9 cellular contexts compared by ENCODE assay signal in genomic region chr5:142924135-142924883, GRCh38.
A peak's percentile ranks its signal among the peaks of the same experiment; 100 is the strongest.
DNase-seq lines count a peak whose midpoint lies in the region; ATAC-seq and TF ChIP-seq lines count a peak whose summit lies in the region.
"Had no signal": no experiment of that assay in that cellular context is flagged by ENCODE, and none has a peak within 500 bp of the region (broad histone marks: within the 10 kb centered on the region; RNA-seq: fewer than 3 reads in every experiment).

No MANE protein-coding gene starts in this region.

- no peaks in the 10 kb centered on the region for H3K27me3 ChIP-seq in CD4-positive, alpha-beta memory T cell (ENCODE audit: insufficient read depth, low read length)
- H3K27me3 ChIP-seq in RWPE2 (ENCODE audit: insufficient read depth, poor library complexity, severe bottlenecking), result no peaks in the 10 kb centered on the region
- no peaks in the 10 kb centered on the region for H3K27me3 ChIP-seq in hepatocyte
- H3K27me3 ChIP-seq in MG63, result no peaks in the 10 kb centered on the region

- H3K36me3 ChIP-seq in CD4-positive, alpha-beta memory T cell (ENCODE audit: insufficient read depth, low read length), result no peaks in the 10 kb centered on the region
- H3K36me3 ChIP-seq in RWPE2 (ENCODE audit: low read depth) (no peaks in the 10 kb centered on the region; the same call in 1 of the 2 replicates), hepatocyte (replicated peaks; ENCODE audit: insufficient read depth, low read depth) (no peaks in the 10 kb centered on the region), MG63 (no peaks in the 10 kb centered on the region)

- intact Hi-C loops in CD4-positive, alpha-beta memory T cell (cut with micrococcal nuclease), result loop anchor here (1.0 to 5.0 kb wide), 3 partner anchors 78 to 1268 kb away; no protein-coding TSS in a partner anchor

- H3K27me3 Mint-ChIP-seq in CD4-positive, alpha-beta memory T cell, result no peaks in the 10 kb centered on the region

- no peak for ATAC-seq in RWPE2 (ENCODE audit: low read depth)
- ATAC-seq in HG02973 (IDR thresholded peaks at IDR 0.05; ENCODE audit: unreplicated experiment), result no peak

- CTCF ChIA-PET in CD4-positive, alpha-beta memory T cell (lab: Charles Lee; ENCODE audit: partially characterized antibody), result interaction anchor here (0.6 to 6.7 kb wide), 15 partner anchors 8 to 1266 kb away, joined by 3 to 87 read pairs (median 4); partner anchors contain the start of gene NR3C1

- no peak overlapping the region for H3K27ac ChIP-seq in CD4-positive, alpha-beta memory T cell (ENCODE audit: low read depth, low read length)
- H3K27ac ChIP-seq in RWPE2 (ENCODE audit: poor library complexity, severe bottlenecking), result no peak overlapping the region
- H3K27ac ChIP-seq in hepatocyte, result no peak overlapping the region

- H3K4me1 Mint-ChIP-seq in CD4-positive, alpha-beta memory T cell, result peaks cover 19 to 39% (median 32%) of the 10 kb centered on the region in 4 donors

- 96% methylated on average over 1 of the region's 1 CpG for WGBS in hepatocyte (ENCODE audit: low lambda C conversion rate, missing lambda C conversion rate)

- H3K4me3 ChIP-seq in CD4-positive, alpha-beta memory T cell (ENCODE audit: low read length in 2 of 2), result no peak overlapping the region
- H3K4me3 ChIP-seq in RWPE2 (ENCODE audit: severe bottlenecking) (no peak overlapping the region), hepatocyte (no peak overlapping the region), MG63 (no peak overlapping the region)

- H3K27ac Mint-ChIP-seq in CD4-positive, alpha-beta memory T cell, result peak overlapping the region in 4 of 7 donors; percentile 1 to 76 (median 6)
- H3K27ac Mint-ChIP-seq: activated T-cell treated with anti-CD3 and anti-CD28 coated beads, Interleukin-2, amount 50 U/mL, for 72 hours had no signal

- no peaks in the 10 kb centered on the region for H3K9me3 ChIP-seq in CD4-positive, alpha-beta memory T cell (ENCODE audit: control insufficient read depth in 1 of 2, low read length in 2 of 2)
- H3K9me3 ChIP-seq in RWPE2 (ENCODE audit: severe bottlenecking), result no peaks in the 10 kb centered on the region
- no peaks in the 10 kb centered on the region for H3K9me3 ChIP-seq in hepatocyte (ENCODE audit: low read depth)
- H3K9me3 ChIP-seq in MG63, result no peaks in the 10 kb centered on the region

- no peaks in the 10 kb centered on the region for H4K20me1 ChIP-seq in hepatocyte (ENCODE audit: insufficient read depth, poor library complexity, severe bottlenecking)

- no peak overlapping the region for H3K4me2 ChIP-seq in hepatocyte

- H3K4me1 ChIP-seq in CD4-positive, alpha-beta memory T cell (ENCODE audit: insufficient read depth, low read length), result peaks cover 10% of the 10 kb centered on the region
- H3K4me1 ChIP-seq in RWPE2 (ENCODE audit: insufficient read depth, poor library complexity, severe bottlenecking) (peaks cover 13% of the 10 kb centered on the region), hepatocyte (ENCODE audit: insufficient read depth) (no peaks in the 10 kb centered on the region)

- no peak for DNase-seq in CD4-positive, alpha-beta memory T cell
- DNase-seq in GM13977 (ENCODE audit: low spot score) (no peak), RWPE2 (ENCODE audit: low spot score) (no peak), hepatocyte (ENCODE audit: low spot score) (no peak), hepatic stellate cell (ENCODE audit: low spot score) (no peak), MG63 (no peak)
- no peak for DNase-seq in stimulated activated CD4-positive, alpha-beta T cell treated with anti-CD3 and anti-CD28 coated beads, Interleukin-4, amount 100 ng/mL, for 1 hour

- POLR2A ChIA-PET in CD4-positive, alpha-beta memory T cell (lab: Charles Lee; ENCODE audit: partially characterized antibody), result interaction anchor here (1.0 to 3.7 kb wide), 3 partner anchors 78 to 480 kb away, joined by 3 to 20 read pairs (median 15); partner anchors contain the start of gene NR3C1

- no peaks in the 10 kb centered on the region for H3K79me2 ChIP-seq in hepatocyte

- no peaks in the 10 kb centered on the region for H3K9me2 ChIP-seq in hepatocyte (replicated peaks; ENCODE audit: insufficient read depth)

- H2AFZ ChIP-seq in hepatocyte, result no peak overlapping the region

- peak; percentile 58 for TF ChIP-seq CTCF in GM13977 (IDR thresholded peaks at IDR 0.05; ENCODE audit: extremely low read depth, insufficient read depth, missing control alignments)
- peak; percentile 58 for TF ChIP-seq CTCF in RWPE2 (IDR thresholded peaks at IDR 0.05; ENCODE audit: poor library complexity, severe bottlenecking)
- peak; percentile 40 for TF ChIP-seq CTCF in hepatocyte (IDR thresholded peaks at IDR 0.05; ENCODE audit: poor library complexity)

- H3K4me3 Mint-ChIP-seq in CD4-positive, alpha-beta memory T cell, result peak overlapping the region in 1 of 8 donors; percentile 29
- H3K4me3 Mint-ChIP-seq: activated T-cell treated with anti-CD3 and anti-CD28 coated beads, Interleukin-2, amount 50 U/mL, for 72 hours had no signal

- H3K9me3 Mint-ChIP-seq in CD4-positive, alpha-beta memory T cell, result no peaks in the 10 kb centered on the region
- H3K9me3 Mint-ChIP-seq: activated T-cell treated with anti-CD3 and anti-CD28 coated beads, Interleukin-2, amount 50 U/mL, for 72 hours had no signal

- in situ Hi-C loops in GM13977 (cut with MboI; ENCODE audit: low pct_unique_long_range_greater_than_20kb, low sequenced_read_pairs, unreplicated experiment), result loop anchor here (25.0 kb wide), 2 partner anchors 913 to 1038 kb away; no protein-coding TSS in a partner anchor

- peaks cover 0 to 11% of the 10 kb centered on the region in 2 donors for H3K36me3 Mint-ChIP-seq in CD4-positive, alpha-beta memory T cell
